ENCODE assay signal across 30 cellular contexts in genomic region chrX:64150775-64151174, GRCh38.
"Had no signal": no experiment of that assay in that cellular context is flagged by ENCODE, and none has a peak within 500 bp of the region (broad histone marks: within the 10 kb centered on the region; RNA-seq: fewer than 3 reads in every experiment).

No MANE protein-coding gene starts in this region.

- H3K4me3 Mint-ChIP-seq: activated CD4-positive, alpha-beta memory T cell treated with anti-CD3 and anti-CD28 coated beads, Interleukin-2, amount 10 ng/mL, durations not matched to agents 7 days and 5 days; activated CD4-positive, alpha-beta T cell treated with anti-CD3 and anti-CD28 coated beads, Interleukin-2, amount 10 ng/mL, durations not matched to agents 7 days and 5 days; activated naive CD8-positive, alpha-beta T cell; activated T-cell treated with anti-CD3 and anti-CD28 coated beads, Interleukin-2, amount 50 U/mL, for 4 hours; activated T-helper 17 cell treated with anti-CD3 and anti-CD28 coated beads, Interleukin-2, amount 50 U/mL, for 72 hours; central memory CD8-positive, alpha-beta T cell; dendritic cell treated with granulocyte-macrophage colony-stimulating factor and Interleukin-4, amounts not matched to agents 40 ng/mL and 50 ng/mL, for 4 days; endodermal cell; WTC11 had no signal

- H3K36me3 ChIP-seq: brain microvascular endothelial cell had no signal

- H3K27ac ChIP-seq: brain microvascular endothelial cell, coronary artery, dorsolateral prefrontal cortex, VCaP had no signal

- H3K27ac Mint-ChIP-seq: activated CD4-positive, alpha-beta memory T cell treated with anti-CD3 and anti-CD28 coated beads, Interleukin-2, amount 10 ng/mL, durations not matched to agents 7 days and 5 days; activated CD4-positive, alpha-beta T cell treated with anti-CD3 and anti-CD28 coated beads, Interleukin-2, amount 10 ng/mL, durations not matched to agents 7 days and 5 days; activated naive CD8-positive, alpha-beta T cell; activated T-helper 17 cell treated with anti-CD3 and anti-CD28 coated beads, Interleukin-2, amount 50 U/mL, for 72 hours; dendritic cell treated with granulocyte-macrophage colony-stimulating factor and Interleukin-4, amounts not matched to agents 40 ng/mL and 50 ng/mL, for 4 days; endodermal cell; WTC11 had no signal

- H3K9me3 Mint-ChIP-seq: activated CD4-positive, alpha-beta memory T cell treated with anti-CD3 and anti-CD28 coated beads, Interleukin-2, amount 10 ng/mL, durations not matched to agents 7 days and 5 days had no signal

- H3K4me1 Mint-ChIP-seq: activated CD4-positive, alpha-beta memory T cell treated with anti-CD3 and anti-CD28 coated beads, Interleukin-2, amount 10 ng/mL, durations not matched to agents 7 days and 5 days; activated CD4-positive, alpha-beta T cell treated with anti-CD3 and anti-CD28 coated beads, Interleukin-2, amount 10 ng/mL, durations not matched to agents 7 days and 5 days; activated T-helper 17 cell treated with anti-CD3 and anti-CD28 coated beads, Interleukin-2, amount 50 U/mL, for 72 hours; central memory CD8-positive, alpha-beta T cell had no signal

- FAIRE-seq: bronchial epithelial cell, frontal cortex, TTC549 had no signal

- ATAC-seq: activated T-cell treated with anti-CD3 and anti-CD28 coated beads, Interleukin-2, amount 50 U/mL, for 4 hours; activated T-helper 17 cell treated with anti-CD3 and anti-CD28 coated beads, Interleukin-2, amount 50 U/mL, for 72 hours; esophagus mucosa; WTC11 had no signal

- H3K4me3 ChIP-seq: coronary artery, dorsolateral prefrontal cortex had no signal

- DNase-seq: activated CD4-positive, alpha-beta memory T cell treated with anti-CD3 and anti-CD28 coated beads, Interleukin-2, amount 10 ng/mL, durations not matched to agents 7 days and 5 days; activated CD4-positive, alpha-beta T cell treated with anti-CD3 and anti-CD28 coated beads for 1 hour; activated CD4-positive, alpha-beta T cell treated with anti-CD3 and anti-CD28 coated beads for 4 hours; activated CD4-positive, alpha-beta T cell treated with anti-CD3 and anti-CD28 coated beads, Interleukin-2, amount 10 ng/mL, durations not matched to agents 7 days and 5 days; activated CD4-positive, alpha-beta T cell treated with anti-CD3 and anti-CD28 coated beads, Interleukin-2, amount 50 U/mL, for 4 hours; activated effector memory CD4-positive, alpha-beta T cell treated with Interleukin-2 at 50 U/mL for 16 hours; activated gamma-delta T cell treated with Interleukin-2 at 50 U/mL for 16 hours; activated naive CD4-positive, alpha-beta T cell treated with anti-CD3 and anti-CD28 coated beads, Interleukin-2, amount 50 U/mL, for 16 hours; activated naive CD4-positive, alpha-beta T cell treated with Interleukin-2 at 50 U/mL for 16 hours; activated T-cell treated with anti-CD3 and anti-CD28 coated beads, Interleukin-2, amount 50 U/mL, for 4 hours; amniotic stem cell; anterior cingulate cortex; brain microvascular endothelial cell; dorsolateral prefrontal cortex; effector memory CD4-positive, alpha-beta T cell; endodermal cell; foreskin fibroblast; head of caudate nucleus; T-helper 2 cell had no signal

- H3K27me3 Mint-ChIP-seq: activated CD4-positive, alpha-beta memory T cell treated with anti-CD3 and anti-CD28 coated beads, Interleukin-2, amount 10 ng/mL, durations not matched to agents 7 days and 5 days; activated CD4-positive, alpha-beta T cell treated with anti-CD3 and anti-CD28 coated beads, Interleukin-2, amount 10 ng/mL, durations not matched to agents 7 days and 5 days; activated naive CD8-positive, alpha-beta T cell; activated T-helper 17 cell treated with anti-CD3 and anti-CD28 coated beads, Interleukin-2, amount 50 U/mL, for 72 hours; central memory CD8-positive, alpha-beta T cell; dendritic cell treated with granulocyte-macrophage colony-stimulating factor and Interleukin-4, amounts not matched to agents 40 ng/mL and 50 ng/mL, for 4 days had no signal

- H3K27me3 ChIP-seq: brain microvascular endothelial cell had no signal
